9 cellular contexts compared by ENCODE assay signal in the genomic region with DNA sequence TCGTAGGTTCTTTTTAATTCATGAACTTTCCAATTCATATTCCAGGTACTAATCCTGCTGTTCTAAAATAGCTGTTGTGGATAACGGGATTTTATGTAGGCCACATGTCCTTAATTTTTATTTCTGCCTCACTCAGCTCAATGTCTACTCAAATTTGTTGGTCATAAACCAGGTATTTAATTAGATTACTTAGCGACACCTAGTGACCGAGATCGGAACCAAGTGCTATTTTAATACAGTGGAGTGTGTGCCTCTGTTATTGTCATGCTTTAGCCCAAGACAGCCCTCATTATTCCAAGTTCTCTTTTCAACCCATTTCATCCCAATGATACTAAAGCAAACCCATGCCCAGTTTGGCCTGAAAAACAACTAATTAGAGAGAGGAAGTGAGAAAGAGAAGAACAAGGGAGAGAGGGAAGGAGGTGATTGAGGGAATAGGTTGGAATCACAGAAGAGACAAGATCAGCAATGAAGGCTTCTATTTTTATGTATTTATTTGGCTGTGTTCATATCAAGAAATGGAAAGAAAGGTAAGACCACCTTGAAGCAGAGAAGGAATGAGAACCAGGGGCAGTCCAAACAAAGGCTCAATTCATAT. TPM values are rescaled to one million over a fixed set of nuclear protein-coding genes. Genes with fewer than 3 reads are reported as not detected.
DNase-seq lines count a peak whose midpoint lies in the region; ATAC-seq and TF ChIP-seq lines count a peak whose summit lies in the region.
"Had no signal": no experiment of that assay in that cellular context is flagged by ENCODE, and none has a peak within 500 bp of the region (broad histone marks: within the 10 kb centered on the region; RNA-seq: fewer than 3 reads in every experiment).

No MANE protein-coding gene starts in this region.

- H3K9me3 ChIP-seq in Peyer's patch (no peaks in the 10 kb centered on the region), psoas muscle (no peaks in the 10 kb centered on the region)

- no peak for TF ChIP-seq POLR2A in Peyer's patch (IDR thresholded peaks at IDR 0.05)

- H3K4me1 ChIP-seq in Peyer's patch = no peaks in the 10 kb centered on the region
- peaks cover 36% of the 10 kb centered on the region for H3K4me1 ChIP-seq in psoas muscle

- 4 to 7% (median 4%) methylated on average over 5 of the region's 5 CpGs for WGBS in psoas muscle, 3 donors

- H3K27ac ChIP-seq in Peyer's patch (no peak overlapping the region), psoas muscle (peak overlapping the region; percentile 75)
- H3K27ac ChIP-seq: SK-N-MC had no signal

- H3K27me3 ChIP-seq in Peyer's patch (no peaks in the 10 kb centered on the region), psoas muscle (ENCODE audit: insufficient read depth in 3 of 3, low read length in 2 of 3) (no peaks in the 10 kb centered on the region)

- TF ChIP-seq CTCF in LNCAP (IDR thresholded peaks at IDR 0.05) (peak; percentile 76), Peyer's patch (IDR thresholded peaks at IDR 0.05) (peak; percentile 54 to 91 (median 82)), psoas muscle (IDR thresholded peaks at IDR 0.05) (peak; percentile 77)

- no peaks in the 10 kb centered on the region for H3K36me3 ChIP-seq in Peyer's patch
- no peaks in the 10 kb centered on the region for H3K36me3 ChIP-seq in psoas muscle (ENCODE audit: insufficient read depth in 1 of 2, low read depth in 1 of 2)

- intact Hi-C loops in psoas muscle (cut with DNase I) = loop anchor here (2.0 to 10.0 kb wide), 8 partner anchors 116 to 589 kb away; no protein-coding TSS in a partner anchor

- H3K4me3 ChIP-seq in Peyer's patch (no peak overlapping the region), psoas muscle (no peak overlapping the region)
- H3K4me3 ChIP-seq: SK-N-MC had no signal

- peak; percentile 79 for DNase-seq in CD1c-positive myeloid dendritic cell (ENCODE audit: extremely low spot score)
- peak in 2 of 3 donors; percentile 83 to 88 for DNase-seq in Peyer's patch
- DNase-seq in activated gamma-delta T cell treated with anti-CD3 and anti-CD28 coated beads, Interleukin-2, amount 50 U/mL, for 16 hours (ENCODE audit: low read depth) = peak; percentile 61
- DNase-seq in germinal center (ENCODE audit: low spot score) = peak; percentile 50
- no peak for DNase-seq in psoas muscle

- peak; percentile 86 for ATAC-seq in GM19455 (IDR thresholded peaks at IDR 0.05; ENCODE audit: unreplicated experiment)
- ATAC-seq in psoas muscle = peak; percentile 64 to 85 (median 72)
- ATAC-seq in HG02981 (IDR thresholded peaks at IDR 0.05; ENCODE audit: unreplicated experiment) = no peak

RNA-seq across cellular contexts. Expression of gene IFNG-AS1, which starts 45.9 kb away (rescaled TPM):
- total RNA-seq in Peyer's patch (1 to 10 TPM in 2 of 4 donors, not detected in 2; 1.5 to 4.1 TPM), psoas muscle (under 1 TPM in 1 of 4 donors, not detected in 3; 0.21 TPM)
- polyA plus RNA-seq in psoas muscle = under 1 TPM in 1 of 3 donors, not detected in 2; 0.08 TPM

Comparison
In these comparisons a context has a peak if more than half of its experiments do, and no peak if none do; other contexts are left out.
1. DNase-seq: peak in CD1c-positive myeloid dendritic cell (single experiment), Peyer's patch (2 of 3), activated gamma-delta T cell treated with anti-CD3 and anti-CD28 coated beads, Interleukin-2, amount 50 U/mL, for 16 hours (single experiment) and germinal center (single experiment); none in psoas muscle (0 of 2).
2. Peak in every context shown above with its lines, with median percentiles within 50 percentile points of each other: CTCF ChIP-seq.